ENCODE assay signal across 13 cellular contexts in genomic region chr9:93037476-93037971, GRCh38. TPM values are rescaled to one million over a fixed set of nuclear protein-coding genes. Genes with fewer than 3 reads are reported as not detected.
DNase-seq lines count a peak whose midpoint lies in the region; ATAC-seq and TF ChIP-seq lines count a peak whose summit lies in the region.
"Had no signal": no experiment of that assay in that cellular context is flagged by ENCODE, and none has a peak within 500 bp of the region (broad histone marks: within the 10 kb centered on the region; RNA-seq: fewer than 3 reads in every experiment).

No MANE protein-coding gene starts in this region.

- intact Hi-C loops in heart left ventricle (cut with DNase I) (no loop called here), head of caudate nucleus (cut with DNase I) (no loop called here)

- TF ChIP-seq POLR2A in heart left ventricle (IDR thresholded peaks at IDR 0.05), result no peak
- TF ChIP-seq POLR2A in upper lobe of left lung (IDR thresholded peaks at IDR 0.05), result no peak

- no peak overlapping the region for H3K4me3 ChIP-seq in heart left ventricle
- no peak overlapping the region for H3K4me3 ChIP-seq in right atrium auricular region
- H3K4me3 ChIP-seq in upper lobe of left lung, result no peak overlapping the region
- H3K4me3 ChIP-seq: lung had no signal

- no peaks in the 10 kb centered on the region for H3K27me3 ChIP-seq in heart left ventricle
- H3K27me3 ChIP-seq in right atrium auricular region, result no peaks in the 10 kb centered on the region
- no peaks in the 10 kb centered on the region for H3K27me3 ChIP-seq in upper lobe of left lung

- ATAC-seq in heart left ventricle (peak; percentile 21 to 59 (median 51)), upper lobe of left lung (ENCODE audit: low FRiP score in 2 of 2) (peak; percentile 39 to 71), GM19397 (IDR thresholded peaks at IDR 0.05; ENCODE audit: unreplicated experiment) (no peak)
- ATAC-seq: PC-3 had no signal

- WGBS in heart left ventricle, 4 donors, result 81 to 91% (median 85%) methylated on average over 8 to 13 of the region's 13 CpGs
- 48 to 70% methylated on average over 7 to 12 of the region's 13 CpGs for WGBS in upper lobe of left lung, 2 donors

- TF ChIP-seq EP300 in upper lobe of left lung (IDR thresholded peaks at IDR 0.05), result no peak

- H3K36me3 ChIP-seq in heart left ventricle, result peaks cover 0 to 27% (median 0%) of the 10 kb centered on the region in 9 donors
- no peaks in the 10 kb centered on the region for H3K36me3 ChIP-seq in right atrium auricular region
- H3K36me3 ChIP-seq in upper lobe of left lung, result peaks cover 0 to 24% (median 13%) of the 10 kb centered on the region in 4 donors

- H3K4me1 ChIP-seq in heart left ventricle, result peaks cover 0 to 33% (median 0%) of the 10 kb centered on the region in 12 donors
- H3K4me1 ChIP-seq in right atrium auricular region, result no peaks in the 10 kb centered on the region
- H3K4me1 ChIP-seq in upper lobe of left lung, result peaks cover 2 to 14% (median 12%) of the 10 kb centered on the region in 4 donors
- H3K4me1 ChIP-seq: parathyroid adenoma had no signal

- H3K9me3 ChIP-seq in heart left ventricle (no peaks in the 10 kb centered on the region), right atrium auricular region (no peaks in the 10 kb centered on the region), upper lobe of left lung (no peaks in the 10 kb centered on the region)

- TF ChIP-seq CTCF in heart left ventricle (IDR thresholded peaks at IDR 0.05) (no peak), right atrium auricular region (IDR thresholded peaks at IDR 0.05) (no peak), upper lobe of left lung (IDR thresholded peaks at IDR 0.05) (no peak)

- H3K27ac ChIP-seq in heart left ventricle (peak overlapping the region in 1 of 12 donors; percentile 54), right atrium auricular region (no peak overlapping the region), upper lobe of left lung (peak overlapping the region in 3 of 4 donors; percentile 6 to 43 (median 19))
- H3K27ac ChIP-seq: parathyroid adenoma had no signal

- DNase-seq in heart left ventricle (no peak), right atrium auricular region (ENCODE audit: low spot score) (no peak), OCI-M1 (lab: John Stamatoyannopoulos, UW) (peak; percentile 39), head of caudate nucleus (peak in 28 of 42 donors; percentile 12 to 51 (median 31)), upper lobe of left lung (no peak), HCEC 1CT (no peak), T-helper 2 cell (no peak)
- DNase-seq: NCI-H2171; PC-3; stimulated activated CD4-positive, alpha-beta T cell treated with anti-CD3 and anti-CD28 coated beads, Interleukin-1b, Interleukin-23, amount 100 ng/mL, for 48 hours had no signal

RNA-seq across cellular contexts. Expression of gene SUSD3, which starts 21.0 kb away (rescaled TPM):
- total RNA-seq in heart left ventricle, result 1 to 10 TPM in 2 of 9 donors, under 1 TPM in 5, not detected in 2; 0.29 to 5.2 (median 0.56) TPM
- polyA plus RNA-seq in heart left ventricle, result under 1 TPM in 1 of 2 donors, not detected in 1; 0.50 TPM
- total RNA-seq in right atrium auricular region, result 10 to 100 TPM in 1 of 2 donors, 1 to 10 TPM in 1; 1.6 to 11.8 TPM
- total RNA-seq in upper lobe of left lung, result 10 to 100 TPM in 1 of 6 donors, 1 to 10 TPM in 5; 3.9 to 17.8 (median 5.2) TPM

RNA-seq across cellular contexts. Expression of gene CARD19, which starts 58.5 kb away (rescaled TPM):
- total RNA-seq in heart left ventricle (10 to 100 TPM; 24.2 to 46.2 (median 27.5) TPM), right atrium auricular region (10 to 100 TPM; 21.2 to 46.8 TPM), upper lobe of left lung (10 to 100 TPM; 34.7 to 92.3 (median 41.7) TPM)
- polyA plus RNA-seq in heart left ventricle, result 10 to 100 TPM; 38.9 to 42.7 TPM

Comparison
In these comparisons a context has a peak if more than half of its experiments do, and no peak if none do; other contexts are left out.
1. DNase-seq: peak in OCI-M1 (single experiment) and head of caudate nucleus (28 of 42); none in heart left ventricle (0 of 5), right atrium auricular region (single experiment), upper lobe of left lung (0 of 2), HCEC 1CT (single experiment) and T-helper 2 cell (0 of 5).
2. H3K27ac ChIP-seq: peak in upper lobe of left lung (3 of 4); none in right atrium auricular region (0 of 2).